In the genomic region with DNA sequence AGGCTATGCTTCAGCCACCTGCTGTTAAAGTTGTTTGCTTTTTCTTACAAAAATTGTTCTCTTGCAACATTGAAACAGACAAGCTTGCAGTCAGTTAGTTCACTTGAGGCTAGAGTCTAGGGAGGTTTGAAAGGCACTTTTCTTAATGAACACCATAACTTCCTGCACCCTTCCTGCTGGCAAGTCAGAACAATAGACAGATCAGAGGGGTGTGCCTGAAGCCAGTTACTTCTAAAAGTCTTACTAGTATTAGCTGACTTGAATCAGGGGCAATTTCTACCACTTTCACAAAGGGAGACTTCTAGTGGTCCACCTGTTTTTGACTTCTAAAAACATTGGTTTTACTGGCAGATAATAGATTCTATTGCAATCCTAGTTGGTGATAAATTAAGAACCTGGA, we compare ENCODE assay signal across 26 cellular contexts.
DNase-seq lines count a peak whose midpoint lies in the region; ATAC-seq, FAIRE-seq and TF ChIP-seq lines count a peak whose summit lies in the region.
"Had no signal": no experiment of that assay in that cellular context is flagged by ENCODE, and none has a peak within 500 bp of the region (broad histone marks: within the 10 kb centered on the region; RNA-seq: fewer than 3 reads in every experiment).

No MANE protein-coding gene starts in this region.

- no peak overlapping the region for H3K4me2 ChIP-seq in GM23338
- H3K4me2 ChIP-seq in endothelial cell of umbilical vein (ENCODE audit: insufficient read depth, low read length) = peak overlapping the region; percentile 30
- H3K4me2 ChIP-seq: BLaER1, PC-9 had no signal

- no peaks in the 10 kb centered on the region for H3K9me1 ChIP-seq in endothelial cell of umbilical vein (replicated peaks; ENCODE audit: control insufficient read depth, extremely low read depth, insufficient read depth, low read length)

- no peak overlapping the region for H3K9ac ChIP-seq in endothelial cell of umbilical vein (replicated peaks; ENCODE audit: extremely low read depth, insufficient read depth, low read length)
- H3K9ac ChIP-seq: BLaER1, GM23248 had no signal

- dilution Hi-C loops in endothelial cell of umbilical vein (cut with MboI; ENCODE audit: extremely low pct_ligation_motif_present, low sequenced_read_pairs) = no loop called here

- TF ChIP-seq CTCF in GM23338 (conservative IDR thresholded peaks at IDR 0.05; ENCODE audit: low read depth in 2 of 2) = no peak
- no peak for TF ChIP-seq CTCF in endothelial cell of umbilical vein (IDR thresholded peaks at IDR 0.05; ENCODE audit: extremely low read depth in 1 of 2, insufficient read depth in 1 of 2, low read depth in 1 of 2, low read length in 2 of 2)
- TF ChIP-seq CTCF in upper lobe of left lung (IDR thresholded peaks at IDR 0.05) = no peak

- TF ChIP-seq EP300 in upper lobe of left lung (IDR thresholded peaks at IDR 0.05) = no peak

- H4K20me1 ChIP-seq in GM23338 (replicated peaks; ENCODE audit: insufficient read depth) = no peaks in the 10 kb centered on the region
- H4K20me1 ChIP-seq in endothelial cell of umbilical vein (replicated peaks; ENCODE audit: control insufficient read depth, extremely low read depth, insufficient read depth, low read length) = no peaks in the 10 kb centered on the region
- H4K20me1 ChIP-seq: BLaER1 had no signal

- no peaks in the 10 kb centered on the region for H3K9me3 ChIP-seq in endothelial cell of umbilical vein (replicated peaks; ENCODE audit: control insufficient read depth, insufficient read depth, low read length)
- no peaks in the 10 kb centered on the region for H3K9me3 ChIP-seq in upper lobe of left lung
- H3K9me3 ChIP-seq: BLaER1, SJCRH30 had no signal

- no peak for ATAC-seq in GM23338
- ATAC-seq in sciatic nerve = no peak
- ATAC-seq in upper lobe of left lung (ENCODE audit: low FRiP score in 2 of 2) = no peak
- ATAC-seq: Right ventricle myocardium inferior, SK-N-SH treated with all-trans-retinoic acid at 6 μM for 48 hours had no signal

- DNase-seq in GM23338 (ENCODE audit: low spot score) = no peak
- peak; percentile 47 for DNase-seq in NCI-H146 treated with DMSO at 0.1 percent for 48 hours (lab: John Stamatoyannopoulos, UW; ENCODE audit: unreplicated experiment)
- DNase-seq in endothelial cell of umbilical vein (ENCODE audit: low read depth, low spot score) = peak; percentile 64
- DNase-seq in pulmonary artery endothelial cell (ENCODE audit: low read depth, low spot score) = peak; percentile 46
- no peak for DNase-seq in occipital lobe (lab: John Stamatoyannopoulos, UW)
- no peak for DNase-seq in sciatic nerve (ENCODE audit: low spot score)
- no peak for DNase-seq in upper lobe of left lung
- DNase-seq: CD4-positive, CD25-positive, alpha-beta regulatory T cell; GM23248; HCEC 1CT; KBM-7; MM.1S; NCI-H1694 treated with DMSO at 0.1 percent for 48 hours; NCI-H2081 treated with DMSO at 0.1 percent for 48 hours; NCI-H2171; NCI-H446; NCI-H524 treated with DMSO at 0.1 percent for 48 hours; NCI-H82; NK-92 treated with Interleukin-12 subunit alpha and Interleukin-12 subunit beta, amount 100 ng/mL, for 24 hours; PC-9; SJCRH30 had no signal

- H2AFZ ChIP-seq in GM23338 (0 out of 2 replicates have a peak overlapping the region, but pooled peaks have one; percentile 19), endothelial cell of umbilical vein (ENCODE audit: low read depth, low read length) (peak overlapping the region; percentile 47)
- H2AFZ ChIP-seq: GM23248, PC-9 had no signal

- H3K4me3 Mint-ChIP-seq in GM23338 = no peak overlapping the region
- H3K4me3 Mint-ChIP-seq: CD4-positive, CD25-positive, alpha-beta regulatory T cell had no signal

- H3K27me3 Mint-ChIP-seq in GM23338 (ENCODE audit: insufficient read depth, low read depth, poor library complexity) = peaks cover 2% of the 10 kb centered on the region
- H3K27me3 Mint-ChIP-seq: CD4-positive, CD25-positive, alpha-beta regulatory T cell had no signal

- TF ChIP-seq POLR2A in endothelial cell of umbilical vein (IDR thresholded peaks at IDR 0.05; ENCODE audit: low read depth, low read length) (no peak), upper lobe of left lung (IDR thresholded peaks at IDR 0.05) (no peak)

- CTCF ChIA-PET in endothelial cell of umbilical vein (lab: Charles Lee) = interaction anchor here (1.4 to 4.3 kb wide), 4 partner anchors 10 to 157 kb away, joined by 3 to 18 read pairs (median 8); no protein-coding TSS in a partner anchor

- no peaks in the 10 kb centered on the region for H3K4me1 Mint-ChIP-seq in GM23338
- H3K4me1 Mint-ChIP-seq: CD4-positive, CD25-positive, alpha-beta regulatory T cell had no signal

- H3K27ac Mint-ChIP-seq in GM23338 = no peak overlapping the region
- H3K27ac Mint-ChIP-seq: CD4-positive, CD25-positive, alpha-beta regulatory T cell had no signal

- FAIRE-seq in endothelial cell of umbilical vein (lab: Jason Lieb, UNC) = peak; percentile 83
- FAIRE-seq: A204.1, GM18507 had no signal

- no TSS peak for BruUV-seq in endothelial cell of umbilical vein (replicated peaks; lab: Mats Ljungman, UMichigan)

- H3K27ac ChIP-seq in GM23338 (ENCODE audit: low read depth) (no peak overlapping the region), endothelial cell of umbilical vein (ENCODE audit: insufficient read depth, low read depth, low read length) (no peak overlapping the region), upper lobe of left lung (no peak overlapping the region)
- H3K27ac ChIP-seq: BLaER1, GM23248, PC-9, SJCRH30 had no signal

- no peaks in the 10 kb centered on the region for H3F3A ChIP-seq in GM23338 (replicated peaks; ENCODE audit: low read depth)

- intact Hi-C loops in endothelial cell of umbilical vein (cut with micrococcal nuclease) (loop anchor here (1.0 kb wide), 1 partner anchor 12 kb away; no protein-coding TSS in a partner anchor), sciatic nerve (cut with DNase I) (no loop called here)

- no peaks in the 10 kb centered on the region for H3K9me2 ChIP-seq in GM23338 (ENCODE audit: insufficient read depth)

- H3K79me2 ChIP-seq in GM23338 (replicated peaks; ENCODE audit: insufficient read depth) = no peaks in the 10 kb centered on the region
- no peaks in the 10 kb centered on the region for H3K79me2 ChIP-seq in endothelial cell of umbilical vein (ENCODE audit: control insufficient read depth, insufficient read depth, low read length)

- POLR2A ChIA-PET in endothelial cell of umbilical vein (lab: Charles Lee) = no interaction called here

- H3K4me3 ChIP-seq in GM23338 = no peak overlapping the region
- no peak overlapping the region for H3K4me3 ChIP-seq in endothelial cell of umbilical vein (replicated peaks in 1 of 3; ENCODE audit: insufficient read depth in 1 of 3, low read depth in 1 of 3, low read length in 3 of 3)
- H3K4me3 ChIP-seq in upper lobe of left lung = no peak overlapping the region
- H3K4me3 ChIP-seq: BLaER1, GM23248, PC-9, SJCRH30 had no signal

- H3K4me1 ChIP-seq in GM23338 (ENCODE audit: insufficient read depth) (no peaks in the 10 kb centered on the region), endothelial cell of umbilical vein (ENCODE audit: control insufficient read depth, extremely low read depth, insufficient read depth, low read length) (peaks cover 16% of the 10 kb centered on the region), upper lobe of left lung (no peaks in the 10 kb centered on the region)
- H3K4me1 ChIP-seq: BLaER1, SJCRH30 had no signal

- no peaks in the 10 kb centered on the region for H3K27me3 ChIP-seq in GM23338 (ENCODE audit: insufficient read depth)
- no peaks in the 10 kb centered on the region for H3K27me3 ChIP-seq in endothelial cell of umbilical vein (ENCODE audit: control insufficient read depth in 2 of 2, insufficient read depth in 2 of 2, low read length in 2 of 2)
- H3K27me3 ChIP-seq in upper lobe of left lung = no peaks in the 10 kb centered on the region
- H3K27me3 ChIP-seq: BLaER1, SJCRH30 had no signal

- H3K36me3 ChIP-seq in GM23338 (ENCODE audit: insufficient read depth) (no peaks in the 10 kb centered on the region), endothelial cell of umbilical vein (ENCODE audit: control insufficient read depth in 2 of 2, extremely low read depth in 1 of 2, insufficient read depth in 2 of 2, low read length in 2 of 2) (no peaks in the 10 kb centered on the region), upper lobe of left lung (no peaks in the 10 kb centered on the region)
- H3K36me3 ChIP-seq: BLaER1, SJCRH30 had no signal

- no peaks in the 10 kb centered on the region; the same call in 2 of the 3 replicates for H3K9me3 Mint-ChIP-seq in GM23338

- no peaks in the 10 kb centered on the region; the same call in 2 of the 3 replicates for H3K36me3 Mint-ChIP-seq in GM23338 (ENCODE audit: low read depth)
- H3K36me3 Mint-ChIP-seq: CD4-positive, CD25-positive, alpha-beta regulatory T cell had no signal

TF ChIP-seq in endothelial cell of umbilical vein, 7 proteins besides CTCF, POLR2A, EP300 and RAD21:
- TF ChIP-seq, protein P1, sequence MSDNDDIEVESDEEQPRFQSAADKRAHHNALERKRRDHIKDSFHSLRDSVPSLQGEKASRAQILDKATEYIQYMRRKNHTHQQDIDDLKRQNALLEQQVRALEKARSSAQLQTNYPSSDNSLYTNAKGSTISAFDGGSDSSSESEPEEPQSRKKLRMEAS (IDR thresholded peaks at IDR 0.05; ENCODE audit: insufficient read depth, insufficient read length) = no peak
- TF ChIP-seq JUN (IDR thresholded peaks at IDR 0.05; ENCODE audit: borderline replicate concordance, insufficient read depth, insufficient read length, low read depth) = no peak
- no peak for TF ChIP-seq EZH2 (IDR thresholded peaks at IDR 0.05; ENCODE audit: borderline replicate concordance, low read depth, low read length, severe bottlenecking)
- TF ChIP-seq GATA2 (IDR thresholded peaks at IDR 0.05; ENCODE audit: insufficient read depth, insufficient read length, low read depth, low read length) = no peak
- TF ChIP-seq FOS (IDR thresholded peaks at IDR 0.05; ENCODE audit: borderline replicate concordance, insufficient read depth, low read length) = no peak
- TF ChIP-seq MYC (IDR thresholded peaks at IDR 0.05; ENCODE audit: low read depth, low read length) = no peak
- no peak for TF ChIP-seq POLR2AphosphoS5 (IDR thresholded peaks at IDR 0.05; ENCODE audit: insufficient read depth, low read depth, low read length)
TF ChIP-seq in endothelial cell of umbilical vein: peak in this region for 0.

Comparison
In these comparisons a context has a peak if more than half of its experiments do, and no peak if none do; other contexts are left out.
1. DNase-seq: peak in NCI-H146 treated with DMSO at 0.1 percent for 48 hours (single experiment), endothelial cell of umbilical vein (single experiment) and pulmonary artery endothelial cell (single experiment); none in GM23338 (single experiment), occipital lobe (single experiment), sciatic nerve (single experiment) and upper lobe of left lung (0 of 2).